2 cellular contexts compared by ENCODE assay signal in genomic region chr7:149782682-149783345, GRCh38.
TF ChIP-seq lines count a peak whose summit lies in the region.

No MANE protein-coding gene starts in this region.

TF ChIP-seq in H1, 55 proteins besides CTCF, POLR2A, EP300 and RAD21:
- TF ChIP-seq SRF (IDR thresholded peaks at IDR 0.05; ENCODE audit: low read depth, low read length) = no peak
- TF ChIP-seq TAF7 (optimal IDR thresholded peaks at IDR 0.05; ENCODE audit: borderline replicate concordance, low read depth, low read length) = no peak
- no peak for TF ChIP-seq KDM1A (IDR thresholded peaks at IDR 0.05; ENCODE audit: borderline replicate concordance, low read length)
- no peak for TF ChIP-seq RBBP5 (IDR thresholded peaks at IDR 0.05; ENCODE audit: borderline replicate concordance, low read depth, low read length)
- no peak for TF ChIP-seq EGR1 (IDR thresholded peaks at IDR 0.05; ENCODE audit: borderline replicate concordance, low read depth, low read length)
- no peak for TF ChIP-seq E2F6 (IDR thresholded peaks at IDR 0.05)
- TF ChIP-seq TEAD4 (IDR thresholded peaks at IDR 0.05; ENCODE audit: low read depth, low read length) = no peak
- TF ChIP-seq HDAC6 (IDR thresholded peaks at IDR 0.05; ENCODE audit: low read depth, low read length) = no peak
- no peak for TF ChIP-seq ZNF274 (IDR thresholded peaks at IDR 0.05; ENCODE audit: borderline replicate concordance, extremely low read depth, low read length)
- no peak for TF ChIP-seq CHD1 (IDR thresholded peaks at IDR 0.05; ENCODE audit: low read depth, low read length)
- no peak for TF ChIP-seq POLR2AphosphoS5 (IDR thresholded peaks at IDR 0.05; ENCODE audit: low read depth, low read length)
- no peak for TF ChIP-seq CHD2 (IDR thresholded peaks at IDR 0.05; ENCODE audit: low read length)
- no peak for TF ChIP-seq MAFK (IDR thresholded peaks at IDR 0.05; ENCODE audit: low read depth, low read length)
- TF ChIP-seq GABPA (IDR thresholded peaks at IDR 0.05; ENCODE audit: borderline replicate concordance, insufficient read depth, low read length) = no peak
TF ChIP-seq in H1: peak in this region for 0.

TF ChIP-seq in GM12891, 5 proteins besides CTCF, POLR2A, EP300 and RAD21:
- TF ChIP-seq POLR2AphosphoS5 (IDR thresholded peaks at IDR 0.05; ENCODE audit: low read depth, low read length) (no peak), POU2F2 (IDR thresholded peaks at IDR 0.05; ENCODE audit: low read depth, low read length) (no peak), SPI1 (IDR thresholded peaks at IDR 0.05; ENCODE audit: low read depth, low read length) (no peak), PAX5 (IDR thresholded peaks at IDR 0.05; ENCODE audit: insufficient read depth, low read length, severe bottlenecking) (no peak), TAF1 (IDR thresholded peaks at IDR 0.05; ENCODE audit: low read depth, low read length) (no peak)
